In the genomic region with DNA sequence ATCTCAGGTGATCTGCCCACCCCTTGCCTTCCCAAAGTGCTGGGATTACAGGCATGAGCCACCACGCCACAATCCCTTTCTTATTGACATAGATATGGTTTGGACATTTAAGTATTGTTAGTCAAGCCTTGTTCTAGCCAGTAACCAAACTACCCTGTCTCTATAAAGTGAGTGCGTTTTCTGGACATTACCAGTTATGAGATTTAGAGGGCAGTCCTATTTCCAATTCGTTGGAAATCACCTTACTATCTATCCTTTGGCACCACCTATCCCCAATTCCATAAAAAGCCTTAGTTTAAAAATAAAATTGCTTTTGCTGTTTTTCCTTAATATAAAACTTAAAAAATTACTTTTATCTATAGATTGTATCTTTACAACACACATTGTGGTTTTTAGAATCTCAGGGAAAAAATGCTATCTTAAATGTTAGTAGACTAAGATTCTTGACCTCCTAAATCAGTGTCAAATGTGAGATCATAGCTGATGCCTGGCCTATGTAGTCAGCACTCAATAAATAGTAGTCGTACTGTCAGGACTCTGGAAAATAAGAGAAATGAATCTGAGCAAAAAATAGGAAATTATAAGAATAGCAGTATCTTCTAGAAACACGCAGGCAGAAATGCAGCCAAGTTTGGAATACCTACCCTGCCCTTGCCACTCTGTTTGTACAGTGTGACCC, we compare ENCODE assay signal across 1 cellular context.
TF ChIP-seq lines count a peak whose summit lies in the region.

No MANE protein-coding gene starts in this region.

TF ChIP-seq in IMR-90, 13 proteins besides CTCF, POLR2A, EP300 and RAD21 (continued from another document):
- TF ChIP-seq, protein P1, sequence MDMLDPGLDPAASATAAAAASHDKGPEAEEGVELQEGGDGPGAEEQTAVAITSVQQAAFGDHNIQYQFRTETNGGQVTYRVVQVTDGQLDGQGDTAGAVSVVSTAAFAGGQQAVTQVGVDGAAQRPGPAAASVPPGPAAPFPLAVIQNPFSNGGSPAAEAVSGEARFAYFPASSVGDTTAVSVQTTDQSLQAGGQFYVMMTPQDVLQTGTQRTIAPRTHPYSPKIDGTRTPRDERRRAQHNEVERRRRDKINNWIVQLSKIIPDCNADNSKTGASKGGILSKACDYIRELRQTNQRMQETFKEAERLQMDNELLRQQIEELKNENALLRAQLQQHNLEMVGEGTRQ (IDR thresholded peaks at IDR 0.05; ENCODE audit: low read depth, low read length), result no peak
- no peak for TF ChIP-seq RCOR1 (IDR thresholded peaks at IDR 0.05; ENCODE audit: insufficient replicate concordance, low read length)
- TF ChIP-seq MXI1 (IDR thresholded peaks at IDR 0.05; ENCODE audit: borderline replicate concordance, low read depth, low read length), result no peak
- TF ChIP-seq RFX5 (IDR thresholded peaks at IDR 0.05; ENCODE audit: low read depth, low read length), result no peak
- TF ChIP-seq, protein P2, sequence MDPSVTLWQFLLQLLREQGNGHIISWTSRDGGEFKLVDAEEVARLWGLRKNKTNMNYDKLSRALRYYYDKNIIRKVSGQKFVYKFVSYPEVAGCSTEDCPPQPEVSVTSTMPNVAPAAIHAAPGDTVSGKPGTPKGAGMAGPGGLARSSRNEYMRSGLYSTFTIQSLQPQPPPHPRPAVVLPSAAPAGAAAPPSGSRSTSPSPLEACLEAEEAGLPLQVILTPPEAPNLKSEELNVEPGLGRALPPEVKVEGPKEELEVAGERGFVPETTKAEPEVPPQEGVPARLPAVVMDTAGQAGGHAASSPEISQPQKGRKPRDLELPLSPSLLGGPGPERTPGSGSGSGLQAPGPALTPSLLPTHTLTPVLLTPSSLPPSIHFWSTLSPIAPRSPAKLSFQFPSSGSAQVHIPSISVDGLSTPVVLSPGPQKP (IDR thresholded peaks at IDR 0.05; ENCODE audit: borderline replicate concordance, low read depth, low read length), result no peak
- no peak for TF ChIP-seq CHD1 (IDR thresholded peaks at IDR 0.05; ENCODE audit: low read depth, low read length)
- TF ChIP-seq SMC3 (IDR thresholded peaks at IDR 0.05; ENCODE audit: low read depth, low read length), result no peak
- TF ChIP-seq FOS (IDR thresholded peaks at IDR 0.05; ENCODE audit: low read depth, low read length), result no peak
- no peak for TF ChIP-seq MAZ (IDR thresholded peaks at IDR 0.05; ENCODE audit: borderline replicate concordance, low read depth, low read length)
- no peak for TF ChIP-seq CEBPB (IDR thresholded peaks at IDR 0.05; ENCODE audit: low read depth, low read length)
- TF ChIP-seq MAFK (IDR thresholded peaks at IDR 0.05; ENCODE audit: low read depth, low read length), result no peak
- no peak for TF ChIP-seq BHLHE40 (IDR thresholded peaks at IDR 0.05; ENCODE audit: low read depth, low read length)
